In genomic region chr18:63410792-63411191, GRCh38 we compare ENCODE assay signal across 12 cellular contexts. TPM values are rescaled to one million over a fixed set of nuclear protein-coding genes. Genes with fewer than 3 reads are reported as not detected.
DNase-seq lines count a peak whose midpoint lies in the region; ATAC-seq and TF ChIP-seq lines count a peak whose summit lies in the region.
"Had no signal": no experiment of that assay in that cellular context is flagged by ENCODE, and none has a peak within 500 bp of the region (broad histone marks: within the 10 kb centered on the region; RNA-seq: fewer than 3 reads in every experiment).

No MANE protein-coding gene starts in this region.

- H3K9me3 Mint-ChIP-seq in activated CD8-positive, alpha-beta memory T cell treated with anti-CD3 and anti-CD28 coated beads, Interleukin-2, amount 10 ng/mL, durations not matched to agents 7 days and 5 days (ENCODE audit: low read depth), result no peaks in the 10 kb centered on the region
- no peaks in the 10 kb centered on the region for H3K9me3 Mint-ChIP-seq in stimulated activated naive CD8-positive, alpha-beta T cell treated with anti-CD3 and anti-CD28 coated beads, Interleukin-15, Interleukin-2, amounts not matched to agents 100 ng/mL and 50 ng/mL, for 24 hours

- no peak for TF ChIP-seq CTCF in GM13976 (IDR thresholded peaks at IDR 0.05; ENCODE audit: borderline replicate concordance, control extremely low read depth, extremely low read depth, insufficient read depth, missing control alignments)

- CTCF ChIA-PET in activated CD8-positive, alpha-beta memory T cell treated with anti-CD3 and anti-CD28 coated beads, Interleukin-2, amount 10 ng/mL, durations not matched to agents 7 days and 5 days (lab: Charles Lee), result interaction anchor here (1.0 to 1.9 kb wide), 3 partner anchors 10 to 396 kb away, joined by 3 to 5 read pairs (median 4); no protein-coding TSS in a partner anchor

- DNase-seq in activated CD8-positive, alpha-beta memory T cell treated with anti-CD3 and anti-CD28 coated beads, Interleukin-2, amount 10 ng/mL, durations not matched to agents 7 days and 5 days, result no peak
- DNase-seq in activated CD8-positive, alpha-beta memory T cell treated with anti-CD3 and anti-CD28 coated beads, Interleukin-2, amount 50 U/mL, for 4 hours, result no peak
- DNase-seq in epithelial cell of prostate (ENCODE audit: low read depth, low spot score) (peak; percentile 22), NCI-H1092 treated with DMSO at 0.1 percent for 48 hours (lab: John Stamatoyannopoulos, UW) (no peak), GM13976 (ENCODE audit: low spot score) (no peak)
- DNase-seq: NCI-H1417 treated with DMSO at 0.1 percent for 48 hours; stimulated activated CD8-positive, alpha-beta memory T cell treated with anti-CD3 and anti-CD28 coated beads, Interleukin-4, amount 100 ng/mL, for 48 hours had no signal

- peak; percentile 65 for ATAC-seq in activated CD8-positive, alpha-beta memory T cell treated with anti-CD3 and anti-CD28 coated beads, Interleukin-2, amount 10 ng/mL, durations not matched to agents 7 days and 5 days
- peak; percentile 88 for ATAC-seq in SK-N-SH treated with all-trans-retinoic acid at 6 μM for 48 hours
- no peak for ATAC-seq in GM19395 (IDR thresholded peaks at IDR 0.05; ENCODE audit: unreplicated experiment)
- ATAC-seq: Panc1 had no signal

- in situ Hi-C loops in GM13976 (cut with MboI; ENCODE audit: low sequenced_read_pairs, unreplicated experiment), result no loop called here

- peaks cover 60% of the 10 kb centered on the region for H3K36me3 Mint-ChIP-seq in activated CD8-positive, alpha-beta memory T cell treated with anti-CD3 and anti-CD28 coated beads, Interleukin-2, amount 10 ng/mL, durations not matched to agents 7 days and 5 days
- peaks cover 72% of the 10 kb centered on the region for H3K36me3 Mint-ChIP-seq in stimulated activated naive CD8-positive, alpha-beta T cell treated with anti-CD3 and anti-CD28 coated beads, Interleukin-15, Interleukin-2, amounts not matched to agents 100 ng/mL and 50 ng/mL, for 24 hours (ENCODE audit: low read depth)

- H3K4me1 Mint-ChIP-seq in activated CD8-positive, alpha-beta memory T cell treated with anti-CD3 and anti-CD28 coated beads, Interleukin-2, amount 10 ng/mL, durations not matched to agents 7 days and 5 days, result peaks cover 60% of the 10 kb centered on the region
- H3K4me1 Mint-ChIP-seq in stimulated activated naive CD8-positive, alpha-beta T cell treated with anti-CD3 and anti-CD28 coated beads, Interleukin-15, Interleukin-2, amounts not matched to agents 100 ng/mL and 50 ng/mL, for 24 hours (ENCODE audit: low read depth), result peaks cover 43% of the 10 kb centered on the region

- H3K27ac Mint-ChIP-seq in activated CD8-positive, alpha-beta memory T cell treated with anti-CD3 and anti-CD28 coated beads, Interleukin-2, amount 10 ng/mL, durations not matched to agents 7 days and 5 days, result peak overlapping the region; percentile 58
- peak overlapping the region; percentile 63 for H3K27ac Mint-ChIP-seq in stimulated activated naive CD8-positive, alpha-beta T cell treated with anti-CD3 and anti-CD28 coated beads, Interleukin-15, Interleukin-2, amounts not matched to agents 100 ng/mL and 50 ng/mL, for 24 hours
- H3K27ac Mint-ChIP-seq: B cell had no signal

- peak overlapping the region; percentile 68 for H3K27ac ChIP-seq in epithelial cell of prostate

- H3K27me3 Mint-ChIP-seq in activated CD8-positive, alpha-beta memory T cell treated with anti-CD3 and anti-CD28 coated beads, Interleukin-2, amount 10 ng/mL, durations not matched to agents 7 days and 5 days, result no peaks in the 10 kb centered on the region
- H3K27me3 Mint-ChIP-seq in stimulated activated naive CD8-positive, alpha-beta T cell treated with anti-CD3 and anti-CD28 coated beads, Interleukin-15, Interleukin-2, amounts not matched to agents 100 ng/mL and 50 ng/mL, for 24 hours, result no peaks in the 10 kb centered on the region
- H3K27me3 Mint-ChIP-seq: B cell had no signal

- no peak overlapping the region for H3K4me3 Mint-ChIP-seq in activated CD8-positive, alpha-beta memory T cell treated with anti-CD3 and anti-CD28 coated beads, Interleukin-2, amount 10 ng/mL, durations not matched to agents 7 days and 5 days
- H3K4me3 Mint-ChIP-seq in stimulated activated naive CD8-positive, alpha-beta T cell treated with anti-CD3 and anti-CD28 coated beads, Interleukin-15, Interleukin-2, amounts not matched to agents 100 ng/mL and 50 ng/mL, for 24 hours, result no peak overlapping the region
- H3K4me3 Mint-ChIP-seq: B cell had no signal

TF ChIP-seq in SK-N-SH treated with all-trans-retinoic acid at 6 μM for 48 hours, 23 proteins besides CTCF, POLR2A, EP300 and RAD21:
- TF ChIP-seq ZC3H10 (CRISPR knock-in tag; IDR thresholded peaks at IDR 0.05) (no peak), ISL1 (CRISPR knock-in tag; IDR thresholded peaks at IDR 0.05) (peak; percentile 23; the same call in 1 of the 2 replicates), ESRRG (CRISPR knock-in tag; IDR thresholded peaks at IDR 0.05) (no peak), ARNTL (CRISPR knock-in tag; IDR thresholded peaks at IDR 0.05; ENCODE audit: borderline replicate concordance, low read depth) (no peak), PATZ1 (CRISPR knock-in tag; IDR thresholded peaks at IDR 0.05; ENCODE audit: borderline replicate concordance) (no peak)

RNA-seq across cellular contexts. Expression of gene VPS4B, which starts 11.5 kb away (rescaled TPM):
- 10 to 100 TPM; 63.3 to 64.8 TPM for total RNA-seq in activated CD8-positive, alpha-beta memory T cell treated with anti-CD3 and anti-CD28 coated beads, Interleukin-2, amount 10 ng/mL, durations not matched to agents 7 days and 5 days

RNA-seq across cellular contexts. Expression of gene KDSR, which starts 43.8 kb away (rescaled TPM):
- 10 to 100 TPM; 34.6 to 48.4 TPM for total RNA-seq in activated CD8-positive, alpha-beta memory T cell treated with anti-CD3 and anti-CD28 coated beads, Interleukin-2, amount 10 ng/mL, durations not matched to agents 7 days and 5 days
